In the genomic region with DNA sequence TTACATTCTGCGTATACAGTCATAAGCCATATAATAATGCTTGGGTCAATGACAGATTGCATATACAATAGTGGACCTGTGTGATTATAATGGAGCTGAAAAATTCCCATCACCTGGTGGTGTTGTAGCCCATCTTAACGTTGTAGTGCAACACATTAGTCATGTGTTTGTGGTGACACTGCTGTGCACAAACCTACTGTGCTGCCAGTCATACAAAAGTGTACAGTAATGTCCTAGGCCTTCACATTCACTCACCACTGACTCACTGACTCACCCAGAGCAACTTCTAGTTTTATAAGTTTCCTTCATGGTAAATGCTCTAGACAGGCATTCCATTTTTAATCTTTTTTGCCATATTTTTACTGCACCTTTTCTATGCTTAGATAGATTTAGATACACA, we compare ENCODE assay signal across 29 cellular contexts.
"Had no signal": no experiment of that assay in that cellular context is flagged by ENCODE, and none has a peak within 500 bp of the region (broad histone marks: within the 10 kb centered on the region; RNA-seq: fewer than 3 reads in every experiment).

No MANE protein-coding gene starts in this region.

- H3K36me3 ChIP-seq: ascending aorta, brain microvascular endothelial cell, esophagus squamous epithelium, gastrocnemius medialis, heart left ventricle, WERI-Rb-1 had no signal

- H3K4me3 ChIP-seq: ascending aorta, esophagus squamous epithelium, gastrocnemius medialis, heart left ventricle had no signal

- ATAC-seq: activated CD4-positive, CD25-positive, alpha-beta regulatory T cell treated with anti-CD3 and anti-CD28 coated beads, Interleukin-2, amount 50 U/mL, for 24 hours; activated CD8-positive, alpha-beta T cell treated with anti-CD3 and anti-CD28 coated beads for 36 hours; activated naive CD4-positive, alpha-beta T cell treated with anti-CD3 and anti-CD28 coated beads, Interleukin-2, amount 50 U/mL, for 72 hours; effector memory CD8-positive, alpha-beta T cell; gastrocnemius medialis; heart left ventricle had no signal

- H3K27me3 ChIP-seq: ascending aorta, brain microvascular endothelial cell, esophagus squamous epithelium, gastrocnemius medialis, heart left ventricle had no signal

- FAIRE-seq: colon had no signal

- H3K9me3 ChIP-seq: ascending aorta, esophagus squamous epithelium, gastrocnemius medialis, heart left ventricle had no signal

- H3K27ac ChIP-seq: ascending aorta, brain microvascular endothelial cell, epithelial cell of prostate, esophagus squamous epithelium, gastrocnemius medialis, heart left ventricle, WERI-Rb-1 had no signal

- DNase-seq: activated B cell treated with CpG ODN at 0.5 μM for 24 hours; activated CD4-positive, alpha-beta T cell treated with anti-CD3 and anti-CD28 coated beads for 48 hours; activated CD4-positive, alpha-beta T cell treated with anti-CD3 and anti-CD28 coated beads, Interleukin-2, amount 50 U/mL, for 1 hour; activated CD4-positive, alpha-beta T cell treated with anti-CD3 and anti-CD28 coated beads, Interleukin-2, amount 50 U/mL, for 48 hours; activated CD8-positive, alpha-beta memory T cell treated with anti-CD3 and anti-CD28 coated beads for 24 hours; activated CD8-positive, alpha-beta T cell treated with anti-CD3 and anti-CD28 coated beads for 36 hours; activated effector memory CD4-positive, alpha-beta T cell treated with anti-CD3 and anti-CD28 coated beads, Interleukin-2, amount 50 U/mL, for 16 hours; activated naive CD4-positive, alpha-beta T cell; activated naive CD4-positive, alpha-beta T cell treated with anti-CD3 and anti-CD28 coated beads, Interleukin-2, amount 10 ng/mL, durations not matched to agents 7 days and 5 days; activated naive CD8-positive, alpha-beta T cell treated with anti-CD3 and anti-CD28 coated beads, Interleukin-2, amount 10 ng/mL, durations not matched to agents 7 days and 5 days; activated T-cell treated with anti-CD3 and anti-CD28 coated beads, Interleukin-2, amount 50 U/mL, for 48 hours; brain microvascular endothelial cell; caudate nucleus; cortex of kidney; dermis blood vessel endothelial cell; effector CD4-positive, alpha-beta T cell; effector memory CD8-positive, alpha-beta T cell; esophagus squamous epithelium; foreskin fibroblast; gastrocnemius medialis; glutamatergic neuron; heart left ventricle; T-helper 2 cell; WERI-Rb-1 had no signal

- H3K4me1 ChIP-seq: gastrocnemius medialis, heart left ventricle had no signal
